Comparison of ENCODE assay signal across 1 cellular context in genomic region chr5:116559239-116559638, GRCh38.
TF ChIP-seq lines count a peak whose summit lies in the region.

No MANE protein-coding gene starts in this region.

TF ChIP-seq in H1, 55 proteins besides CTCF, POLR2A, EP300 and RAD21:
- TF ChIP-seq BRCA1 (IDR thresholded peaks at IDR 0.05; ENCODE audit: low read depth, low read length): no peak
- TF ChIP-seq SIN3A (conservative IDR thresholded peaks at IDR 0.05 in 1 of 2, IDR thresholded peaks at IDR 0.05 in 1 of 2; ENCODE audit: low read depth in 1 of 2, low read length in 2 of 2): peak; percentile 91 to 94
- 0 out of 2 replicates have a peak, but pooled peaks have one; percentile 42 for TF ChIP-seq TBP (IDR thresholded peaks at IDR 0.05; ENCODE audit: low read depth, low read length)
- no peak for TF ChIP-seq RFX5 (IDR thresholded peaks at IDR 0.05; ENCODE audit: borderline replicate concordance, low read depth, low read length)
- TF ChIP-seq TCF12 (IDR thresholded peaks at IDR 0.05; ENCODE audit: low read depth, low read length): peak; percentile 74; the same call in 1 of the 2 replicates
- TF ChIP-seq CREB1 (IDR thresholded peaks at IDR 0.05): peak; percentile 46
- TF ChIP-seq TEAD4 (IDR thresholded peaks at IDR 0.05; ENCODE audit: low read depth, low read length): no peak
- peak; percentile 89 for TF ChIP-seq YY1 (IDR thresholded peaks at IDR 0.05; ENCODE audit: low read depth, low read length)
